In the genomic region with DNA sequence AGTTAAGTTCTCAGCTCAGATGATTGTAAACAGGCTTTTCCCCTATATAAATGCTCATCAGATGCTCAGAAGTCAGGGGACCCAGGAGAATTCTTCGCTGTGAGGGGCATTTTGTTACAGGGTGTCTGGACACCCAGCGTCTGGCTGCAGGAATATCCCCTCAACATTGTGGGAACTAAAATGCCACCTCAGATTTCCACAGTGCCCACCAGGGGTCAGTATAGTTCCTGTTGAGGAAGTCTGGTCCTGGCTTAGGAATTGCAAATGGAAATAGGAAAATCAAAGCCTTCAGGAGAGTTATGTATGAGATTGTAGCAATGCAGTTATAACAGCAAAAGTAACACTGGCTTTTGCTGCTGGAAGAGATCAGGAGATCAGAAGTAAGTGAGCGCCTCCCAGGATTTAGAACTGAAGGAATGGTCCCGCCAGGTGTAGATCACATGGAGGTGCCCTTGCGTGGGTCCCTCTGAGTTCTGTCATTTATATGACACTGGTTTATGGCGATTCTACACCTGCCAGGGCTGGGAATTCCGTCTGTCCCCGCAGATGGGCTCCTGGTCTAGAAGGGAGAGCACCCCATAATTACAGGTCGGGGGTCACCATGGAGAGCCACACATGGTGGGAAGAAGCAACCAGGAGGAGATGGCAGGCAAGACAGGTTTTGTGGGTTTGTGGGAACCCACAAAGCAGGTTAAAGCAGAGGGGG, we compare ENCODE assay signal across 8 cellular contexts. TPM values are rescaled to one million over a fixed set of nuclear protein-coding genes. Genes with fewer than 3 reads are reported as not detected.
DNase-seq lines count a peak whose midpoint lies in the region; ATAC-seq, FAIRE-seq and TF ChIP-seq lines count a peak whose summit lies in the region.

No MANE protein-coding gene starts in this region.

- H4K20me1 ChIP-seq in OCI-LY1 (ENCODE audit: insufficient read depth, low read length) (no peaks in the 10 kb centered on the region), K562 (replicated peaks; ENCODE audit: control insufficient read depth, insufficient read depth, low read length) (no peaks in the 10 kb centered on the region)

- peaks cover 0 to 19% of the 10 kb centered on the region in 2 experiments; a peak in 1 of 3 replicates for H3K36me3 ChIP-seq in HEK293 (ENCODE audit: control insufficient read depth in 2 of 2, insufficient read depth in 1 of 2, low read length in 2 of 2)
- H3K36me3 ChIP-seq in OCI-LY1 (ENCODE audit: insufficient read depth, low read length) = no peaks in the 10 kb centered on the region
- peaks cover 7% of the 10 kb centered on the region; the same call in 1 of the 3 replicates for H3K36me3 ChIP-seq in K562 (ENCODE audit: control insufficient read depth, insufficient read depth, low read length)
- peaks cover 0 to 23% (median 0%) of the 10 kb centered on the region in 6 donors for H3K36me3 ChIP-seq in spleen

- no peak overlapping the region for H3K4me2 ChIP-seq in OCI-LY1 (ENCODE audit: low read length)
- H3K4me2 ChIP-seq in K562 (ENCODE audit: insufficient read depth, low read length) = no peak overlapping the region

- H3K4me1 ChIP-seq in HEK293 (ENCODE audit: control insufficient read depth, insufficient read depth, low read length) (no peaks in the 10 kb centered on the region), OCI-LY1 (ENCODE audit: insufficient read depth, low read length, severe bottlenecking) (no peaks in the 10 kb centered on the region), K562 (replicated peaks in 1 of 2; ENCODE audit: control insufficient read depth in 2 of 2, insufficient read depth in 2 of 2, low read length in 2 of 2) (peaks cover 10% of the 10 kb centered on the region in 2 experiments; a peak in 4 of 5 replicates), spleen (peaks cover 0 to 5% (median 0%) of the 10 kb centered on the region in 6 donors)

- no TSS peak for BruUV-seq in K562 (replicated peaks; lab: Mats Ljungman, UMichigan)

- H3K27me3 ChIP-seq in OCI-LY1 (ENCODE audit: insufficient read depth, low read length) (no peaks in the 10 kb centered on the region), K562 (ENCODE audit: control insufficient read depth in 2 of 2, insufficient read depth in 2 of 2, low read length in 2 of 2) (no peaks in the 10 kb centered on the region), spleen (replicated peaks in 1 of 7) (no peaks in the 10 kb centered on the region)

- no peaks in the 10 kb centered on the region for H3K9me2 ChIP-seq in OCI-LY1 (ENCODE audit: low read depth, low read length)

- POLR2A ChIA-PET in HEK293 (lab: Yijun Ruan, JAX) = no interaction called here
- POLR2A ChIA-PET in K562 (lab: Yijun Ruan, JAX) = no interaction called here

- TF ChIP-seq CTCF in HEK293 (tag by site-specific recombination; IDR thresholded peaks at IDR 0.05) = 0 out of 2 replicates have a peak, but pooled peaks have one; percentile 27
- TF ChIP-seq CTCF in OCI-LY1 (IDR thresholded peaks at IDR 0.05; ENCODE audit: low read length) = peak; percentile 71
- TF ChIP-seq CTCF in K562 (IDR thresholded peaks at IDR 0.05 in 2 of 3, conservative IDR thresholded peaks at IDR 0.05 in 1 of 3; ENCODE audit: insufficient read depth in 2 of 3, low read depth in 1 of 3, low read length in 3 of 3) = peak; percentile 70 to 77 (median 73)
- TF ChIP-seq CTCF in spleen (IDR thresholded peaks at IDR 0.05 in 8 of 11, conservative IDR thresholded peaks at IDR 0.05 in 3 of 11) = peak; percentile 17 to 74 (median 62)

- H3K9me3 ChIP-seq in HEK293 (ENCODE audit: control insufficient read depth, insufficient read depth, low read depth, low read length) = no peaks in the 10 kb centered on the region
- no peaks in the 10 kb centered on the region for H3K9me3 ChIP-seq in OCI-LY1 (ENCODE audit: low read length)
- no peaks in the 10 kb centered on the region for H3K9me3 ChIP-seq in K562 (replicated peaks; ENCODE audit: control insufficient read depth, insufficient read depth, low read depth, low read length)
- H3K9me3 ChIP-seq in spleen = no peaks in the 10 kb centered on the region

- H2AFZ ChIP-seq in OCI-LY1 (ENCODE audit: low read length) = no peak overlapping the region
- no peak overlapping the region for H2AFZ ChIP-seq in K562 (ENCODE audit: low read depth, low read length)

- WGBS in K562 (ENCODE audit: insufficient coverage, low coverage, missing lambda C conversion rate) = 48% methylated on average over 8 of the region's 9 CpGs
- WGBS in spleen, 5 donors = 72 to 85% (median 76%) methylated on average over 9 of the region's 9 CpGs

- H3K27ac ChIP-seq in HEK293 (ENCODE audit: extremely low read depth, low read depth, low read length) (no peak overlapping the region), OCI-LY1 (ENCODE audit: low read depth, low read length, poor library complexity, severe bottlenecking) (no peak overlapping the region), K562 (ENCODE audit: extremely low read depth, low read depth, low read length) (no peak overlapping the region), spleen (no peak overlapping the region)

- H3K79me2 ChIP-seq in OCI-LY1 (ENCODE audit: insufficient read depth, low read length) (no peaks in the 10 kb centered on the region), K562 (ENCODE audit: control insufficient read depth, insufficient read depth, low read length) (no peaks in the 10 kb centered on the region)

- H3K9ac ChIP-seq in OCI-LY1 (ENCODE audit: low read length) = no peak overlapping the region
- H3K9ac ChIP-seq in K562 (ENCODE audit: insufficient read depth in 1 of 2, low read depth in 2 of 2, low read length in 2 of 2) = no peak overlapping the region

- H3F3A ChIP-seq in OCI-LY1 (ENCODE audit: insufficient read depth, low read length) = no peaks in the 10 kb centered on the region

- intact Hi-C loops in K562 (cut with micrococcal nuclease) (loop anchor here (1.0 kb wide), 1 partner anchor 134 kb away; no protein-coding TSS in a partner anchor), spleen (cut with DNase I; ENCODE audit: low total_unique reads) (loop anchor here (5.0 to 10.0 kb wide), 2 partner anchors 133 to 896 kb away; no protein-coding TSS in a partner anchor)

- peaks cover 2% of the 10 kb centered on the region for H3K9me1 ChIP-seq in K562 (ENCODE audit: control insufficient read depth, insufficient read depth, low read length)

- ATAC-seq in K562 (peak; percentile 63), GM21529 (IDR thresholded peaks at IDR 0.05; ENCODE audit: unreplicated experiment) (no peak), HG03159 (IDR thresholded peaks at IDR 0.05; ENCODE audit: unreplicated experiment) (no peak)

- TF ChIP-seq POLR2A in K562 (conservative IDR thresholded peaks at IDR 0.05) (no peak), spleen (IDR thresholded peaks at IDR 0.05) (no peak)

- H3K4me3 ChIP-seq in HEK293 (ENCODE audit: low read depth, low read length) (no peak overlapping the region), OCI-LY1 (ENCODE audit: low read depth, low read length, poor library complexity, severe bottlenecking) (no peak overlapping the region), K562 (no peak overlapping the region), spleen (no peak overlapping the region)

- peak; percentile 83 for FAIRE-seq in K562 (lab: Jason Lieb, UNC)

- in situ Hi-C loops in K562 (cut with MboI) = loop anchor here (5.0 to 25.0 kb wide), 3 partner anchors 133 to 633 kb away; no protein-coding TSS in a partner anchor

- peak; percentile 20 for DNase-seq in DMS 273 treated with DMSO at 0.1 percent for 48 hours (lab: John Stamatoyannopoulos, UW)
- DNase-seq in K562 (ENCODE audit: extremely low read depth in 1 of 4, low spot score in 3 of 4) = peak; percentile 47 to 69 (median 57)
- DNase-seq in iPS DF 4.7 (ENCODE audit: extremely low read depth, low spot score) = peak; percentile 58
- DNase-seq in spleen = no peak

- peak; percentile 54 to 79 for TF ChIP-seq RAD21 in K562 (CRISPR knock-in tag; conservative IDR thresholded peaks at IDR 0.05 in 1 of 2, IDR thresholded peaks at IDR 0.05 in 1 of 2)

- no peak for TF ChIP-seq EP300 in K562 (IDR thresholded peaks at IDR 0.05; ENCODE audit: low read length)

- CTCF ChIA-PET in HEK293 (lab: Yijun Ruan, JAX) (interaction anchor here (0.6 to 3.0 kb wide), 7 partner anchors 11 to 429 kb away, joined by 3 to 12 read pairs (median 4); no protein-coding TSS in a partner anchor), K562 (lab: Yijun Ruan, JAX; ENCODE audit: low intra/inter-chr PET ratio) (interaction anchor here (1.8 kb wide), 1 partner anchor 134 kb away, joined by 7 read pairs; no protein-coding TSS in a partner anchor)

TF ChIP-seq in HEK293, 187 proteins besides CTCF, POLR2A, EP300 and RAD21:
- TF ChIP-seq ZXDB (tag by site-specific recombination; IDR thresholded peaks at IDR 0.05) = no peak
- TF ChIP-seq ZNF654 (tag by site-specific recombination; IDR thresholded peaks at IDR 0.05; ENCODE audit: low read depth) = peak; percentile 50

TF ChIP-seq in K562, 482 proteins besides CTCF, POLR2A, EP300 and RAD21 (continues in another document):
- no peak for TF ChIP-seq ZNF324 (CRISPR knock-in tag; IDR thresholded peaks at IDR 0.05)
- peak; percentile 83 for TF ChIP-seq SMC3 (conservative IDR thresholded peaks at IDR 0.05; ENCODE audit: insufficient read depth, low read depth, low read length)

RNA-seq across cellular contexts. Expression of a gene that starts 47.1 kb away (rescaled TPM):
- total RNA-seq in K562 (2011; cell fraction: chromatin; rRNA removed; ENCODE audit: low replicate concordance) = 106 and 129 TPM in 2 replicates
- 121 and 124 TPM in 2 replicates for total RNA-seq in K562 (2011; cell fraction: nucleolus; rRNA removed)
- 126 and 169 TPM in 2 replicates for total RNA-seq in K562 (2011; cell fraction: nucleoplasm; rRNA removed)
- total RNA-seq in K562 (2014; rRNA removed) (81.5 and 97.6 TPM in 2 replicates), K562 (2014; rRNA removed; fragmentation: Illumina TruSeq; extraction: Trizol) (93.7 and 105 TPM in 2 replicates), K562 (2015; rRNA removed; fragmentation: Illumina TruSeq; extraction: Trizol) (73.7 and 78.3 TPM in 2 replicates), K562 (2021) (65.7 and 76.4 TPM in 2 replicates), spleen (100 to 1,000 TPM; 142 to 384 (median 170) TPM)
- polyA plus RNA-seq in K562 (2011; rRNA removed) (82.5 and 165 TPM in 2 replicates), K562 (2014; fragmentation: Illumina TruSeq; extraction: Trizol) (98.7 and 108 TPM in 2 replicates), K562 (2014; fragmentation: Nextera tagmentation; extraction: Ambion mirVana) (10 to 100 TPM; 55.9 to 61.8 TPM), K562 (2014; rRNA removed) (111 and 118 TPM in 2 replicates), spleen (10 to 100 TPM; 37.8 to 94.0 (median 51.5) TPM)
- polyA plus RNA-seq in K562 (2011; cell fraction: cytosol; rRNA removed) = 70.7 and 75.2 TPM in 2 replicates
- 41.8 and 42.6 TPM in 2 replicates for polyA plus RNA-seq in K562 (2011; cell fraction: nucleus; rRNA removed)
- 93.9 and 142 TPM in 2 replicates for polyA plus RNA-seq in K562 (2012)
- 62.7 and 104 TPM in 2 replicates for polyA minus RNA-seq in K562 (2011; rRNA and poly(A)+ RNA removed)
- polyA minus RNA-seq in K562 (2011; cell fraction: cytosol; rRNA and poly(A)+ RNA removed) = 18.7 and 35.0 TPM in 2 replicates
- polyA minus RNA-seq in K562 (2011; cell fraction: nucleus; rRNA and poly(A)+ RNA removed) = 12.0 and 12.6 TPM in 2 replicates
